Comparison of ENCODE assay signal across 8 cellular contexts in genomic region chr11:32893091-32893946, GRCh38. TPM values are rescaled to one million over a fixed set of nuclear protein-coding genes. Genes with fewer than 3 reads are reported as not detected.
A peak's percentile ranks its signal among the peaks of the same experiment; 100 is the strongest.
DNase-seq lines count a peak whose midpoint lies in the region; ATAC-seq and TF ChIP-seq lines count a peak whose summit lies in the region.

No MANE protein-coding gene starts in this region.

- peaks cover 0 to 16% of the 10 kb centered on the region in 2 donors for H3K36me3 ChIP-seq in neuronal stem cell (replicated peaks in 1 of 2; ENCODE audit: control insufficient read depth in 2 of 2, insufficient read depth in 2 of 2, low read length in 2 of 2)
- H3K36me3 ChIP-seq in thymus (ENCODE audit: control insufficient read depth, insufficient read depth), result no peaks in the 10 kb centered on the region

- peak overlapping the region; percentile 82 for H3K9ac ChIP-seq in neuronal stem cell (ENCODE audit: low read depth, low read length, poor library complexity)

- ATAC-seq in GM18867 (IDR thresholded peaks at IDR 0.05; ENCODE audit: unreplicated experiment) (peak; percentile 41), HG03103 (IDR thresholded peaks at IDR 0.05; ENCODE audit: low read depth, unreplicated experiment) (peak; percentile 33), foreskin keratinocyte (peak; percentile 51)

- H3K14ac ChIP-seq in neuronal stem cell (ENCODE audit: low read length), result peak overlapping the region; percentile 56

- H3K18ac ChIP-seq in neuronal stem cell (ENCODE audit: low read length), result peak overlapping the region; percentile 97

- H2AFZ ChIP-seq in neuronal stem cell (ENCODE audit: low read length), result peak overlapping the region; percentile 96

- peak overlapping the region; percentile 54 for H3K4me2 ChIP-seq in neuronal stem cell (ENCODE audit: insufficient read depth, low read length, poor library complexity, severe bottlenecking)

- peak overlapping the region; percentile 17 for H4K8ac ChIP-seq in neuronal stem cell (ENCODE audit: low read depth, low read length)

- H3K9me3 ChIP-seq in neuronal stem cell (replicated peaks in 1 of 2; ENCODE audit: control insufficient read depth in 2 of 2, insufficient read depth in 1 of 2, low read depth in 1 of 2, low read length in 2 of 2) (peaks cover 0 to 2% of the 10 kb centered on the region in 2 donors), thymus (ENCODE audit: control insufficient read depth) (no peaks in the 10 kb centered on the region)

- H2BK12ac ChIP-seq in neuronal stem cell (ENCODE audit: low read length), result no peak overlapping the region

- H3K4me1 ChIP-seq in foreskin keratinocyte (peaks cover 6% of the 10 kb centered on the region), neuronal stem cell (ENCODE audit: control insufficient read depth in 2 of 2, insufficient read depth in 1 of 2, low read depth in 1 of 2, low read length in 2 of 2) (peaks cover 2 to 11% of the 10 kb centered on the region in 2 donors), thymus (ENCODE audit: control insufficient read depth, insufficient read depth, low read length) (peaks cover 6% of the 10 kb centered on the region)

- TF ChIP-seq CTCF in foreskin keratinocyte (conservative IDR thresholded peaks at IDR 0.05), result peak; percentile 71

- peak overlapping the region; percentile 88 for H2AK5ac ChIP-seq in neuronal stem cell (ENCODE audit: low read depth, low read length)

- H2BK120ac ChIP-seq in neuronal stem cell (ENCODE audit: low read depth, low read length), result peak overlapping the region; percentile 41

- H3K4ac ChIP-seq in neuronal stem cell (ENCODE audit: low read length), result peak overlapping the region; percentile 84

- peak overlapping the region; percentile 99 for H2BK5ac ChIP-seq in neuronal stem cell (ENCODE audit: low read length)

- H3K27ac ChIP-seq in foreskin keratinocyte (peak overlapping the region; percentile 57), neuronal stem cell (replicated peaks; ENCODE audit: low read length) (peak overlapping the region; percentile 97), thymus (ENCODE audit: low read depth) (peak overlapping the region; percentile 92)

- no CpG with 5 or more reads among the region's 92 CpGs for WGBS in neuronal stem cell (ENCODE audit: extremely low coverage in 2 of 2, insufficient read length in 2 of 2, insufficient replicate concordance in 1 of 2), 2 donors
- under 1% methylated on average over 92 of the region's 92 CpGs for WGBS in thymus

- peak overlapping the region; percentile 80 for H3K23ac ChIP-seq in neuronal stem cell (ENCODE audit: low read depth, low read length, poor library complexity)

- DNase-seq in Ammon's horn (ENCODE audit: low spot score) (peak; percentile 48), OCI-M1 (lab: John Stamatoyannopoulos, UW) (peak; percentile 82), activated gamma-delta T cell treated with Interleukin-2 at 50 U/mL for 16 hours (peak; percentile 46), foreskin keratinocyte (peak in 1 of 2 donors; percentile 31), neuronal stem cell (ENCODE audit: low spot score) (peak; percentile 77)

- H3K79me1 ChIP-seq in neuronal stem cell (ENCODE audit: low read depth, low read length), result peaks cover 1% of the 10 kb centered on the region

- H3K27me3 ChIP-seq in foreskin keratinocyte, result no peaks in the 10 kb centered on the region
- H3K27me3 ChIP-seq in neuronal stem cell (ENCODE audit: control insufficient read depth in 3 of 3, insufficient read depth in 3 of 3, low read depth in 1 of 3, low read length in 3 of 3), result no peaks in the 10 kb centered on the region
- H3K27me3 ChIP-seq in thymus (ENCODE audit: control insufficient read depth, insufficient read depth), result no peaks in the 10 kb centered on the region

- H3K4me3 ChIP-seq in neuronal stem cell (ENCODE audit: low read length in 2 of 2), result peak overlapping the region; percentile 85 to 97
- H3K4me3 ChIP-seq in thymus (ENCODE audit: low read length), result peak overlapping the region; percentile 94

- H2BK15ac ChIP-seq in neuronal stem cell (ENCODE audit: low read length), result peak overlapping the region; percentile 64

- no peak overlapping the region for H4K91ac ChIP-seq in neuronal stem cell (ENCODE audit: low read depth, low read length, poor library complexity)

RNA-seq across cellular contexts. Expression of gene QSER1, which starts 0.7 kb away (rescaled TPM):
- total RNA-seq in foreskin keratinocyte, result 26.8 and 28.7 TPM in 2 replicates
- polyA plus RNA-seq in foreskin keratinocyte, result 2.8 and 3.8 TPM in 2 replicates
- 26.0 TPM for polyA plus RNA-seq in neuronal stem cell (2013, experiment 1 of 2)
- polyA plus RNA-seq in neuronal stem cell (2013, experiment 2 of 2), result 27.4 TPM
- polyA plus RNA-seq in thymus, result 5.8 TPM
